In the genomic region with DNA sequence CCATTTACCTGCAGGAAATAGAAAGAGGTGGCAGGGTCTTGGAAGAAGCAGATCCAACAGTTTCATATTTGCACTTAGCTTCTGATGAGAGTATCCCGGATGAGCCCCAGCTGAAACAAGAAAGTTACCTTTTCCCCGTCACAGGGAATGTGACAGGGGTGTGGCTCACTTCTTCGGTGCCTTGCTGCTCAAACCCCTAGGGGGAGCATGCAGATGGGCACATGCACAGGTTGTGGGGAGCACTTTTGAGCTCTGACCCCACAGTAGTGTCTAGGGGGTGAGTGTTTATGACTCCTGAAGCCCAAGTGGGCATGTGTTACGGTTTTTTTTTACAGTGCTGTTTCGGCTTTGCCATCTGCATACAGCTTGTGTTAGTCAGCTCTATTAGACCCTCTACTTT, we compare ENCODE assay signal across 18 cellular contexts.
"Had no signal": no experiment of that assay in that cellular context is flagged by ENCODE, and none has a peak within 500 bp of the region (broad histone marks: within the 10 kb centered on the region; RNA-seq: fewer than 3 reads in every experiment).

No MANE protein-coding gene starts in this region.

- H3K9me3 ChIP-seq: neutrophil, vagina had no signal

- H3K27me3 ChIP-seq: neutrophil, tibial artery, vagina had no signal

- H3K36me3 ChIP-seq: neutrophil, tibial artery, vagina had no signal

- DNase-seq: activated CD4-positive, CD25-positive, alpha-beta regulatory T cell treated with anti-CD3 and anti-CD28 coated beads, Interleukin-2, amount 50 U/mL, for 72 hours; activated naive CD4-positive, alpha-beta T cell treated with anti-CD3 and anti-CD28 coated beads for 36 hours; activated naive CD8-positive, alpha-beta T cell treated with anti-CD3 and anti-CD28 coated beads, Interleukin-2, amount 50 U/mL, for 24 hours; aorta; cerebellar nuclear complex; effector CD8-positive, alpha-beta T cell; foreskin melanocyte; kidney glomerular epithelial cell; left ventricle myocardium superior; mesenchymal stem cell; naive thymus-derived CD8-positive, alpha-beta T cell; tibial artery had no signal

- FAIRE-seq: TTC549 had no signal

- H3K27ac ChIP-seq: neutrophil, parathyroid adenoma, tibial artery, vagina had no signal

- H2AFZ ChIP-seq: parathyroid adenoma had no signal

- H3K4me1 Mint-ChIP-seq: activated naive CD8-positive, alpha-beta T cell treated with anti-CD3 and anti-CD28 coated beads, Interleukin-2, amount 50 U/mL, for 24 hours; activated T-helper 17 cell treated with anti-CD3 and anti-CD28 coated beads, Interleukin-2, amount 50 U/mL, for 72 hours; naive thymus-derived CD8-positive, alpha-beta T cell; stimulated activated memory B cell treated with anti-CD40 and anti-IgM and Interleukin-4, amounts not matched to agents 10 μg/mL and 1 μg/mL and 100 μg/mL, for 72 hours had no signal

- H3K9ac ChIP-seq: parathyroid adenoma had no signal

- H3K4me1 ChIP-seq: parathyroid adenoma, tibial artery, vagina had no signal

- H3K27me3 Mint-ChIP-seq: activated naive CD8-positive, alpha-beta T cell treated with anti-CD3 and anti-CD28 coated beads, Interleukin-2, amount 50 U/mL, for 24 hours; activated T-helper 17 cell treated with anti-CD3 and anti-CD28 coated beads, Interleukin-2, amount 50 U/mL, for 72 hours; naive thymus-derived CD8-positive, alpha-beta T cell; stimulated activated memory B cell treated with anti-CD40 and anti-IgM and Interleukin-4, amounts not matched to agents 10 μg/mL and 1 μg/mL and 100 μg/mL, for 72 hours had no signal

- ATAC-seq: activated naive CD8-positive, alpha-beta T cell treated with anti-CD3 and anti-CD28 coated beads, Interleukin-2, amount 50 U/mL, for 24 hours; activated T-helper 17 cell treated with anti-CD3 and anti-CD28 coated beads, Interleukin-2, amount 50 U/mL, for 72 hours; left ventricle myocardium superior; naive thymus-derived CD8-positive, alpha-beta T cell had no signal

- H3K4me3 ChIP-seq: tibial artery, vagina had no signal

- H3K36me3 Mint-ChIP-seq: stimulated activated memory B cell treated with anti-CD40 and anti-IgM and Interleukin-4, amounts not matched to agents 10 μg/mL and 1 μg/mL and 100 μg/mL, for 72 hours had no signal

- H3K27ac Mint-ChIP-seq: activated naive CD4-positive, alpha-beta T cell treated with anti-CD3 and anti-CD28 coated beads for 36 hours; activated naive CD8-positive, alpha-beta T cell treated with anti-CD3 and anti-CD28 coated beads, Interleukin-2, amount 50 U/mL, for 24 hours; activated T-helper 17 cell treated with anti-CD3 and anti-CD28 coated beads, Interleukin-2, amount 50 U/mL, for 72 hours; naive thymus-derived CD8-positive, alpha-beta T cell; stimulated activated memory B cell treated with anti-CD40 and anti-IgM and Interleukin-4, amounts not matched to agents 10 μg/mL and 1 μg/mL and 100 μg/mL, for 72 hours had no signal

- H3K79me2 ChIP-seq: parathyroid adenoma had no signal

- H3K4me3 Mint-ChIP-seq: activated naive CD4-positive, alpha-beta T cell treated with anti-CD3 and anti-CD28 coated beads for 36 hours; activated naive CD8-positive, alpha-beta T cell treated with anti-CD3 and anti-CD28 coated beads, Interleukin-2, amount 50 U/mL, for 24 hours; activated T-helper 17 cell treated with anti-CD3 and anti-CD28 coated beads, Interleukin-2, amount 50 U/mL, for 72 hours; naive thymus-derived CD8-positive, alpha-beta T cell; stimulated activated memory B cell treated with anti-CD40 and anti-IgM and Interleukin-4, amounts not matched to agents 10 μg/mL and 1 μg/mL and 100 μg/mL, for 72 hours had no signal
